In genomic region chr6:134372603-134373281, GRCh38 we compare ENCODE assay signal across 1 cellular context.
TF ChIP-seq lines count a peak whose summit lies in the region.

No MANE protein-coding gene starts in this region.

TF ChIP-seq in H1, 55 proteins besides CTCF, POLR2A, EP300 and RAD21:
- TF ChIP-seq CEBPB (IDR thresholded peaks at IDR 0.05; ENCODE audit: low read depth, low read length) = no peak
- TF ChIP-seq ASH2L (IDR thresholded peaks at IDR 0.05; ENCODE audit: low read length) = no peak
